ENCODE assay signal across 8 cellular contexts in the genomic region with DNA sequence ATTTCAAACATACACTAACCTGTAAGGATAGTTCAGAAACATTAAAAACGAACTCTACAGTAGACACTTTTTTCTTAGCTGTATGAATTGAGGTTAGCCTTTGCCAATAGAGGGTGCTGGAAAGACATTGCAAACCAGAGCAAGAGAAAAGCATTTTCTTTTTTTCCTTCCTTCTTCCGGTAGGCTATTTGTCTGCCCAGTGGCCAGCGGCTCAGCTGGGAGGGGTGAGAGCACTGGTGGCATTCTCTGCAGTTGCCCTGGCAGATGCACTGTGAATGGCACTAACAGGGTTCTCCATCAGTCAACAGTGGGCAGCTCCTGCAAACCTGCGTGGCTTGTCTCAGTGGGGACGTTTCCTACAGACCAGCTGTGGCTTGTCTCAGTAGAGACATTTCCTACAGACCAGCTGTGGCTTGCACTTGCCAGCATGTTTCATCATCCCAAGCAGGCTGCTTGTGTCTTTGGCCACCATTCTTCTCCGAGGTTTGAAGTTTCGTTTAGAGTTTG.
DNase-seq lines count a peak whose midpoint lies in the region; ATAC-seq and TF ChIP-seq lines count a peak whose summit lies in the region.

No MANE protein-coding gene starts in this region.

- H3K9me3 ChIP-seq in psoas muscle (peaks cover 5% of the 10 kb centered on the region), transverse colon (peaks cover 0 to 2% of the 10 kb centered on the region in 2 donors)

- no peak for TF ChIP-seq POLR2A in transverse colon (IDR thresholded peaks at IDR 0.05)

- intact Hi-C loops in psoas muscle (cut with DNase I): no loop called here
- intact Hi-C loops in transverse colon (cut with DNase I; ENCODE audit: low total_unique reads): no loop called here

- TF ChIP-seq CTCF in psoas muscle (IDR thresholded peaks at IDR 0.05) (no peak), transverse colon (IDR thresholded peaks at IDR 0.05) (no peak)

- WGBS in psoas muscle, 3 donors: 16 to 17% (median 16%) methylated on average over 7 of the region's 7 CpGs
- WGBS in transverse colon (ENCODE audit: low coverage in 1 of 2), 2 donors: 36 to 45% methylated on average over 3 to 7 of the region's 7 CpGs

- in situ Hi-C loops in transverse colon (cut with MboI; ENCODE audit: low pct_ligation_motif_present in 1 of 4, low pct_unique_long_range_greater_than_20kb in 1 of 4, low sequenced_read_pairs in 3 of 4): no loop called here

- DNase-seq in NCI-H510A treated with DMSO at 0.1 percent for 48 hours (lab: John Stamatoyannopoulos, UW) (peak; percentile 31), NCI-H510A (lab: John Stamatoyannopoulos, UW) (no peak), HT-29 (ENCODE audit: low spot score) (peak; percentile 69), globus pallidus (ENCODE audit: low spot score) (peak; percentile 66), psoas muscle (peak; percentile 27 to 74), cerebellar nuclear complex (lab: John Stamatoyannopoulos, UW) (no peak), transverse colon (no peak)

- H3K4me1 ChIP-seq in psoas muscle (no peaks in the 10 kb centered on the region), transverse colon (no peaks in the 10 kb centered on the region)

- no peak for TF ChIP-seq EP300 in transverse colon (IDR thresholded peaks at IDR 0.05; ENCODE audit: low read depth)

- H3K36me3 ChIP-seq in psoas muscle (ENCODE audit: insufficient read depth in 1 of 2, low read depth in 1 of 2): no peaks in the 10 kb centered on the region
- H3K36me3 ChIP-seq in transverse colon: no peaks in the 10 kb centered on the region

- no peak overlapping the region for H3K27ac ChIP-seq in psoas muscle
- peak overlapping the region in 1 of 4 donors; percentile 32 for H3K27ac ChIP-seq in transverse colon

- ATAC-seq in SK-N-SH treated with all-trans-retinoic acid at 6 μM for 48 hours (peak; percentile 77), psoas muscle (peak; percentile 62 to 85 (median 72))

- no peaks in the 10 kb centered on the region for H3K27me3 ChIP-seq in psoas muscle (ENCODE audit: insufficient read depth in 3 of 3, low read length in 2 of 3)
- no peaks in the 10 kb centered on the region for H3K27me3 ChIP-seq in transverse colon

- peak overlapping the region; percentile 41 for H3K4me3 ChIP-seq in psoas muscle
- H3K4me3 ChIP-seq in transverse colon: peak overlapping the region in 2 of 4 donors; percentile 7 to 21

TF ChIP-seq in SK-N-SH treated with all-trans-retinoic acid at 6 μM for 48 hours, 23 proteins besides CTCF, POLR2A, EP300 and RAD21:
- TF ChIP-seq RARB (CRISPR knock-in tag; IDR thresholded peaks at IDR 0.05) (no peak), ZFP30 (CRISPR knock-in tag; IDR thresholded peaks at IDR 0.05) (no peak), ARNTL (CRISPR knock-in tag; IDR thresholded peaks at IDR 0.05; ENCODE audit: borderline replicate concordance, low read depth) (no peak), BACH2 (CRISPR knock-in tag; IDR thresholded peaks at IDR 0.05; ENCODE audit: borderline replicate concordance) (no peak), ZNF565 (CRISPR knock-in tag; conservative IDR thresholded peaks at IDR 0.05; ENCODE audit: low read depth) (no peak), ISL1 (CRISPR knock-in tag; IDR thresholded peaks at IDR 0.05) (no peak), CSDC2 (CRISPR knock-in tag; IDR thresholded peaks at IDR 0.05) (no peak)
- TF ChIP-seq, protein P1, sequence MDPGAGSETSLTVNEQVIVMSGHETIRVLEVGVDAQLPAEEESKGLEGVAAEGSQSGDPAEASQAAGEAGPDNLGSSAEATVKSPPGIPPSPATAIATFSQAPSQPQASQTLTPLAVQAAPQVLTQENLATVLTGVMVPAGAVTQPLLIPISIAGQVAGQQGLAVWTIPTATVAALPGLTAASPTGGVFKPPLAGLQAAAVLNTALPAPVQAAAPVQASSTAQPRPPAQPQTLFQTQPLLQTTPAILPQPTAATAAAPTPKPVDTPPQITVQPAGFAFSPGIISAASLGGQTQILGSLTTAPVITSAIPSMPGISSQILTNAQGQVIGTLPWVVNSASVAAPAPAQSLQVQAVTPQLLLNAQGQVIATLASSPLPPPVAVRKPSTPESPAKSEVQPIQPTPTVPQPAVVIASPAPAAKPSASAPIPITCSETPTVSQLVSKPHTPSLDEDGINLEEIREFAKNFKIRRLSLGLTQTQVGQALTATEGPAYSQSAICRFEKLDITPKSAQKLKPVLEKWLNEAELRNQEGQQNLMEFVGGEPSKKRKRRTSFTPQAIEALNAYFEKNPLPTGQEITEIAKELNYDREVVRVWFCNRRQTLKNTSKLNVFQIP (CRISPR knock-in tag; IDR thresholded peaks at IDR 0.05; ENCODE audit: borderline replicate concordance, low read depth): no peak
- TF ChIP-seq, protein P2, sequence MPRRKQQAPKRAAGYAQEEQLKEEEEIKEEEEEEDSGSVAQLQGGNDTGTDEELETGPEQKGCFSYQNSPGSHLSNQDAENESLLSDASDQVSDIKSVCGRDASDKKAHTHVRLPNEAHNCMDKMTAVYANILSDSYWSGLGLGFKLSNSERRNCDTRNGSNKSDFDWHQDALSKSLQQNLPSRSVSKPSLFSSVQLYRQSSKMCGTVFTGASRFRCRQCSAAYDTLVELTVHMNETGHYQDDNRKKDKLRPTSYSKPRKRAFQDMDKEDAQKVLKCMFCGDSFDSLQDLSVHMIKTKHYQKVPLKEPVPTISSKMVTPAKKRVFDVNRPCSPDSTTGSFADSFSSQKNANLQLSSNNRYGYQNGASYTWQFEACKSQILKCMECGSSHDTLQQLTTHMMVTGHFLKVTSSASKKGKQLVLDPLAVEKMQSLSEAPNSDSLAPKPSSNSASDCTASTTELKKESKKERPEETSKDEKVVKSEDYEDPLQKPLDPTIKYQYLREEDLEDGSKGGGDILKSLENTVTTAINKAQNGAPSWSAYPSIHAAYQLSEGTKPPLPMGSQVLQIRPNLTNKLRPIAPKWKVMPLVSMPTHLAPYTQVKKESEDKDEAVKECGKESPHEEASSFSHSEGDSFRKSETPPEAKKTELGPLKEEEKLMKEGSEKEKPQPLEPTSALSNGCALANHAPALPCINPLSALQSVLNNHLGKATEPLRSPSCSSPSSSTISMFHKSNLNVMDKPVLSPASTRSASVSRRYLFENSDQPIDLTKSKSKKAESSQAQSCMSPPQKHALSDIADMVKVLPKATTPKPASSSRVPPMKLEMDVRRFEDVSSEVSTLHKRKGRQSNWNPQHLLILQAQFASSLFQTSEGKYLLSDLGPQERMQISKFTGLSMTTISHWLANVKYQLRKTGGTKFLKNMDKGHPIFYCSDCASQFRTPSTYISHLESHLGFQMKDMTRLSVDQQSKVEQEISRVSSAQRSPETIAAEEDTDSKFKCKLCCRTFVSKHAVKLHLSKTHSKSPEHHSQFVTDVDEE (CRISPR knock-in tag; IDR thresholded peaks at IDR 0.05): no peak
- TF ChIP-seq, protein P3, sequence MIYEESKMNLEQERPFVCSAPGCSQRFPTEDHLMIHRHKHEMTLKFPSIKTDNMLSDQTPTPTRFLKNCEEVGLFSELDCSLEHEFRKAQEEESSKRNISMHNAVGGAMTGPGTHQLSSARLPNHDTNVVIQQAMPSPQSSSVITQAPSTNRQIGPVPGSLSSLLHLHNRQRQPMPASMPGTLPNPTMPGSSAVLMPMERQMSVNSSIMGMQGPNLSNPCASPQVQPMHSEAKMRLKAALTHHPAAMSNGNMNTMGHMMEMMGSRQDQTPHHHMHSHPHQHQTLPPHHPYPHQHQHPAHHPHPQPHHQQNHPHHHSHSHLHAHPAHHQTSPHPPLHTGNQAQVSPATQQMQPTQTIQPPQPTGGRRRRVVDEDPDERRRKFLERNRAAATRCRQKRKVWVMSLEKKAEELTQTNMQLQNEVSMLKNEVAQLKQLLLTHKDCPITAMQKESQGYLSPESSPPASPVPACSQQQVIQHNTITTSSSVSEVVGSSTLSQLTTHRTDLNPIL (CRISPR knock-in tag; IDR thresholded peaks at IDR 0.05; ENCODE audit: low read depth): no peak
TF ChIP-seq in SK-N-SH treated with all-trans-retinoic acid at 6 μM for 48 hours: peak in this region for 0.

Comparison
In these comparisons a context has a peak if more than half of its experiments do, and no peak if none do; other contexts are left out.
1. DNase-seq: peak in NCI-H510A treated with DMSO at 0.1 percent for 48 hours (single experiment), HT-29 (single experiment), globus pallidus (single experiment) and psoas muscle (2 of 2); none in NCI-H510A (single experiment), cerebellar nuclear complex (0 of 2) and transverse colon (single experiment).